2 cellular contexts compared by ENCODE assay signal in the genomic region with DNA sequence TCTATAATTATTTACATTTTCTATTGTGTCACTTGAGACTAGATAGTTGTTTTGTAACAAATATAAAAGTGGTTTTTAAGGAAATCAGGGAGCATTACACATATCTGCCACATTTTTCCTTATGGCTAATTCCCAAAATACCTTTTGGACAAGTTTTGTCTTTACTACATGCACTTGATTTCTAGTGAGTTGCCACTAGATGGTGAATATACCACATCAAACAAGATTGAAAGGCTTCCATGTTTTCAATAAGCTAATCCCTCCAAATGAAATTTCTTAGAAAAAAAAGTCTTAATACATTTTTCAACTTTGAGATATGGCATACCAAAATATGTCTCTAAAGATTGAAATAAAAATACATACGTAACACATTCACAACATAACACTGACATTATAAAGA.
TF ChIP-seq lines count a peak whose summit lies in the region.

No MANE protein-coding gene starts in this region.

TF ChIP-seq in Ishikawa, 13 proteins besides CTCF, POLR2A, EP300 and RAD21 (continued from another document):
- TF ChIP-seq TCF12 (IDR thresholded peaks at IDR 0.05; ENCODE audit: low read depth), result no peak
- TF ChIP-seq, protein P1, sequence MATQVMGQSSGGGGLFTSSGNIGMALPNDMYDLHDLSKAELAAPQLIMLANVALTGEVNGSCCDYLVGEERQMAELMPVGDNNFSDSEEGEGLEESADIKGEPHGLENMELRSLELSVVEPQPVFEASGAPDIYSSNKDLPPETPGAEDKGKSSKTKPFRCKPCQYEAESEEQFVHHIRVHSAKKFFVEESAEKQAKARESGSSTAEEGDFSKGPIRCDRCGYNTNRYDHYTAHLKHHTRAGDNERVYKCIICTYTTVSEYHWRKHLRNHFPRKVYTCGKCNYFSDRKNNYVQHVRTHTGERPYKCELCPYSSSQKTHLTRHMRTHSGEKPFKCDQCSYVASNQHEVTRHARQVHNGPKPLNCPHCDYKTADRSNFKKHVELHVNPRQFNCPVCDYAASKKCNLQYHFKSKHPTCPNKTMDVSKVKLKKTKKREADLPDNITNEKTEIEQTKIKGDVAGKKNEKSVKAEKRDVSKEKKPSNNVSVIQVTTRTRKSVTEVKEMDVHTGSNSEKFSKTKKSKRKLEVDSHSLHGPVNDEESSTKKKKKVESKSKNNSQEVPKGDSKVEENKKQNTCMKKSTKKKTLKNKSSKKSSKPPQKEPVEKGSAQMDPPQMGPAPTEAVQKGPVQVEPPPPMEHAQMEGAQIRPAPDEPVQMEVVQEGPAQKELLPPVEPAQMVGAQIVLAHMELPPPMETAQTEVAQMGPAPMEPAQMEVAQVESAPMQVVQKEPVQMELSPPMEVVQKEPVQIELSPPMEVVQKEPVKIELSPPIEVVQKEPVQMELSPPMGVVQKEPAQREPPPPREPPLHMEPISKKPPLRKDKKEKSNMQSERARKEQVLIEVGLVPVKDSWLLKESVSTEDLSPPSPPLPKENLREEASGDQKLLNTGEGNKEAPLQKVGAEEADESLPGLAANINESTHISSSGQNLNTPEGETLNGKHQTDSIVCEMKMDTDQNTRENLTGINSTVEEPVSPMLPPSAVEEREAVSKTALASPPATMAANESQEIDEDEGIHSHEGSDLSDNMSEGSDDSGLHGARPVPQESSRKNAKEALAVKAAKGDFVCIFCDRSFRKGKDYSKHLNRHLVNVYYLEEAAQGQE (IDR thresholded peaks at IDR 0.05; ENCODE audit: low read depth), result no peak
- TF ChIP-seq ZBTB7A (IDR thresholded peaks at IDR 0.05; ENCODE audit: low read depth), result no peak
- TF ChIP-seq, protein P2, sequence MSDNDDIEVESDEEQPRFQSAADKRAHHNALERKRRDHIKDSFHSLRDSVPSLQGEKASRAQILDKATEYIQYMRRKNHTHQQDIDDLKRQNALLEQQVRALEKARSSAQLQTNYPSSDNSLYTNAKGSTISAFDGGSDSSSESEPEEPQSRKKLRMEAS (IDR thresholded peaks at IDR 0.05), result no peak
- TF ChIP-seq TAF1 (IDR thresholded peaks at IDR 0.05; ENCODE audit: low read depth), result no peak
- no peak for TF ChIP-seq TEAD4 (IDR thresholded peaks at IDR 0.05)
- no peak for TF ChIP-seq CREB1 (IDR thresholded peaks at IDR 0.05; ENCODE audit: low read depth)
- no peak for TF ChIP-seq CEBPB (IDR thresholded peaks at IDR 0.05)
- TF ChIP-seq FOXM1 (IDR thresholded peaks at IDR 0.05; ENCODE audit: borderline replicate concordance, low read depth), result no peak
- TF ChIP-seq, protein P3, sequence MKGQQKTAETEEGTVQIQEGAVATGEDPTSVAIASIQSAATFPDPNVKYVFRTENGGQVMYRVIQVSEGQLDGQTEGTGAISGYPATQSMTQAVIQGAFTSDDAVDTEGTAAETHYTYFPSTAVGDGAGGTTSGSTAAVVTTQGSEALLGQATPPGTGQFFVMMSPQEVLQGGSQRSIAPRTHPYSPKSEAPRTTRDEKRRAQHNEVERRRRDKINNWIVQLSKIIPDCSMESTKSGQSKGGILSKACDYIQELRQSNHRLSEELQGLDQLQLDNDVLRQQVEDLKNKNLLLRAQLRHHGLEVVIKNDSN (IDR thresholded peaks at IDR 0.05), result no peak
- no peak for TF ChIP-seq NFIC (IDR thresholded peaks at IDR 0.05)

TF ChIP-seq in liver, 16 proteins besides CTCF, POLR2A, EP300 and RAD21:
- TF ChIP-seq, protein P4, sequence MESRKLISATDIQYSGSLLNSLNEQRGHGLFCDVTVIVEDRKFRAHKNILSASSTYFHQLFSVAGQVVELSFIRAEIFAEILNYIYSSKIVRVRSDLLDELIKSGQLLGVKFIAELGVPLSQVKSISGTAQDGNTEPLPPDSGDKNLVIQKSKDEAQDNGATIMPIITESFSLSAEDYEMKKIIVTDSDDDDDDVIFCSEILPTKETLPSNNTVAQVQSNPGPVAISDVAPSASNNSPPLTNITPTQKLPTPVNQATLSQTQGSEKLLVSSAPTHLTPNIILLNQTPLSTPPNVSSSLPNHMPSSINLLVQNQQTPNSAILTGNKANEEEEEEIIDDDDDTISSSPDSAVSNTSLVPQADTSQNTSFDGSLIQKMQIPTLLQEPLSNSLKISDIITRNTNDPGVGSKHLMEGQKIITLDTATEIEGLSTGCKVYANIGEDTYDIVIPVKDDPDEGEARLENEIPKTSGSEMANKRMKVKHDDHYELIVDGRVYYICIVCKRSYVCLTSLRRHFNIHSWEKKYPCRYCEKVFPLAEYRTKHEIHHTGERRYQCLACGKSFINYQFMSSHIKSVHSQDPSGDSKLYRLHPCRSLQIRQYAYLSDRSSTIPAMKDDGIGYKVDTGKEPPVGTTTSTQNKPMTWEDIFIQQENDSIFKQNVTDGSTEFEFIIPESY (IDR thresholded peaks at IDR 0.05), result no peak
- TF ChIP-seq JUND (IDR thresholded peaks at IDR 0.05) (no peak), RXRA (IDR thresholded peaks at IDR 0.05) (no peak)
